In genomic region chr1:19411612-19412011, GRCh38 we compare ENCODE assay signal across 14 cellular contexts.
DNase-seq lines count a peak whose midpoint lies in the region; ATAC-seq and TF ChIP-seq lines count a peak whose summit lies in the region.
"Had no signal": no experiment of that assay in that cellular context is flagged by ENCODE, and none has a peak within 500 bp of the region (broad histone marks: within the 10 kb centered on the region; RNA-seq: fewer than 3 reads in every experiment).

No MANE protein-coding gene starts in this region.

- H3K36me3 ChIP-seq in OCI-LY1 (ENCODE audit: insufficient read depth, low read length) (peaks cover 20% of the 10 kb centered on the region; the same call in 1 of the 2 replicates), upper lobe of right lung (peaks cover 7% of the 10 kb centered on the region)

- H3K9me3 Mint-ChIP-seq in activated naive CD4-positive, alpha-beta T cell treated with anti-CD3 and anti-CD28 coated beads, Interleukin-2, amount 10 ng/mL, durations not matched to agents 7 days and 5 days, result no peaks in the 10 kb centered on the region
- no peaks in the 10 kb centered on the region for H3K9me3 Mint-ChIP-seq in immature natural killer cell
- no peaks in the 10 kb centered on the region for H3K9me3 Mint-ChIP-seq in type B pancreatic cell

- no peak overlapping the region; the same call in 1 of the 2 replicates for H3K9ac ChIP-seq in OCI-LY1 (ENCODE audit: low read length)

- no peaks in the 10 kb centered on the region for H3K9me3 ChIP-seq in OCI-LY1 (ENCODE audit: low read length)
- no peaks in the 10 kb centered on the region for H3K9me3 ChIP-seq in upper lobe of right lung

- no peak overlapping the region for H2AFZ ChIP-seq in OCI-LY1 (ENCODE audit: low read length)

- H3K4me3 ChIP-seq in OCI-LY1 (ENCODE audit: low read depth, low read length, poor library complexity, severe bottlenecking) (no peak overlapping the region), upper lobe of right lung (no peak overlapping the region)

- H3K27ac ChIP-seq in OCI-LY1 (ENCODE audit: low read depth, low read length, poor library complexity, severe bottlenecking) (no peak overlapping the region), upper lobe of right lung (peak overlapping the region; percentile 44)

- H4K20me1 ChIP-seq in OCI-LY1 (ENCODE audit: insufficient read depth, low read length), result peaks cover 2% of the 10 kb centered on the region; the same call in 1 of the 2 replicates

- no peaks in the 10 kb centered on the region for H3K27me3 Mint-ChIP-seq in activated naive CD4-positive, alpha-beta T cell treated with anti-CD3 and anti-CD28 coated beads, Interleukin-2, amount 10 ng/mL, durations not matched to agents 7 days and 5 days
- H3K27me3 Mint-ChIP-seq in immature natural killer cell (ENCODE audit: low read depth in 3 of 3), result peaks cover 0 to 4% (median 0%) of the 10 kb centered on the region in 3 donors
- H3K27me3 Mint-ChIP-seq in type B pancreatic cell, result no peaks in the 10 kb centered on the region

- no peaks in the 10 kb centered on the region for H3K79me2 ChIP-seq in OCI-LY1 (ENCODE audit: insufficient read depth, low read length)

- H3K4me3 Mint-ChIP-seq in activated naive CD4-positive, alpha-beta T cell treated with anti-CD3 and anti-CD28 coated beads, Interleukin-2, amount 10 ng/mL, durations not matched to agents 7 days and 5 days, result no peak overlapping the region
- no peak overlapping the region for H3K4me3 Mint-ChIP-seq in immature natural killer cell
- no peak overlapping the region for H3K4me3 Mint-ChIP-seq in type B pancreatic cell

- H3K27me3 ChIP-seq in OCI-LY1 (ENCODE audit: insufficient read depth, low read length) (no peaks in the 10 kb centered on the region), upper lobe of right lung (no peaks in the 10 kb centered on the region)

- ATAC-seq in upper lobe of right lung, result no peak
- ATAC-seq: HepG2 had no signal

- CTCF ChIA-PET in activated naive CD4-positive, alpha-beta T cell treated with anti-CD3 and anti-CD28 coated beads, Interleukin-2, amount 10 ng/mL, durations not matched to agents 7 days and 5 days (lab: Charles Lee), result interaction anchor here (0.7 kb wide), 1 partner anchor 10 kb away, joined by 3 read pairs; no protein-coding TSS in a partner anchor

- peak overlapping the region; percentile 5 for H3K27ac Mint-ChIP-seq in activated naive CD4-positive, alpha-beta T cell treated with anti-CD3 and anti-CD28 coated beads, Interleukin-2, amount 10 ng/mL, durations not matched to agents 7 days and 5 days
- H3K27ac Mint-ChIP-seq in immature natural killer cell, result peak overlapping the region; percentile 15 to 74 (median 55)
- H3K27ac Mint-ChIP-seq in type B pancreatic cell, result no peak overlapping the region

- H3K4me1 ChIP-seq in OCI-LY1 (ENCODE audit: insufficient read depth, low read length, severe bottlenecking), result peaks cover 28% of the 10 kb centered on the region
- peaks cover 25% of the 10 kb centered on the region for H3K4me1 ChIP-seq in upper lobe of right lung

- peaks cover 33% of the 10 kb centered on the region for H3K36me3 Mint-ChIP-seq in activated naive CD4-positive, alpha-beta T cell treated with anti-CD3 and anti-CD28 coated beads, Interleukin-2, amount 10 ng/mL, durations not matched to agents 7 days and 5 days
- H3K36me3 Mint-ChIP-seq in immature natural killer cell (no peaks in the 10 kb centered on the region), type B pancreatic cell (peaks cover 8% of the 10 kb centered on the region)

- no peak for TF ChIP-seq CTCF in OCI-LY1 (IDR thresholded peaks at IDR 0.05; ENCODE audit: low read length)
- TF ChIP-seq CTCF in upper lobe of right lung (IDR thresholded peaks at IDR 0.05), result no peak
- TF ChIP-seq CTCF in type B pancreatic cell (conservative IDR thresholded peaks at IDR 0.05), result no peak

- DNase-seq in activated naive CD4-positive, alpha-beta T cell treated with anti-CD3 and anti-CD28 coated beads, Interleukin-2, amount 10 ng/mL, durations not matched to agents 7 days and 5 days, result no peak
- DNase-seq in activated naive CD4-positive, alpha-beta T cell (lab: John Stamatoyannopoulos, UW), result no peak
- DNase-seq in immature natural killer cell (no peak), upper lobe of right lung (no peak), SIG-M5 (lab: John Stamatoyannopoulos, UW) (no peak), type B pancreatic cell (ENCODE audit: extremely low spot score, unreplicated experiment) (no peak), NCI-H446 (lab: John Stamatoyannopoulos, UW) (no peak)
- DNase-seq: effector CD4-positive, alpha-beta T cell; NCI-H1436; NCI-H774; stimulated activated CD4-positive, alpha-beta T cell treated with anti-CD3 and anti-CD28 coated beads, Interleukin-2, amount 100 ng/mL, for 48 hours; SW 1271 had no signal

- H3K4me1 Mint-ChIP-seq in activated naive CD4-positive, alpha-beta T cell treated with anti-CD3 and anti-CD28 coated beads, Interleukin-2, amount 10 ng/mL, durations not matched to agents 7 days and 5 days, result peaks cover 21% of the 10 kb centered on the region
- H3K4me1 Mint-ChIP-seq in immature natural killer cell (peaks cover 77 to 94% of the 10 kb centered on the region in 2 donors), type B pancreatic cell (ENCODE audit: unreplicated experiment) (peaks cover 51% of the 10 kb centered on the region)

- H3K4me2 ChIP-seq in OCI-LY1 (ENCODE audit: low read length), result peak overlapping the region; percentile 15; the same call in 1 of the 2 replicates

- intact Hi-C loops in upper lobe of right lung (cut with DNase I), result no loop called here

- H3F3A ChIP-seq in OCI-LY1 (ENCODE audit: insufficient read depth, low read length), result no peaks in the 10 kb centered on the region

- H3K9me2 ChIP-seq in OCI-LY1 (ENCODE audit: low read depth, low read length), result no peaks in the 10 kb centered on the region
